Comparison of ENCODE assay signal across 9 cellular contexts in the genomic region with DNA sequence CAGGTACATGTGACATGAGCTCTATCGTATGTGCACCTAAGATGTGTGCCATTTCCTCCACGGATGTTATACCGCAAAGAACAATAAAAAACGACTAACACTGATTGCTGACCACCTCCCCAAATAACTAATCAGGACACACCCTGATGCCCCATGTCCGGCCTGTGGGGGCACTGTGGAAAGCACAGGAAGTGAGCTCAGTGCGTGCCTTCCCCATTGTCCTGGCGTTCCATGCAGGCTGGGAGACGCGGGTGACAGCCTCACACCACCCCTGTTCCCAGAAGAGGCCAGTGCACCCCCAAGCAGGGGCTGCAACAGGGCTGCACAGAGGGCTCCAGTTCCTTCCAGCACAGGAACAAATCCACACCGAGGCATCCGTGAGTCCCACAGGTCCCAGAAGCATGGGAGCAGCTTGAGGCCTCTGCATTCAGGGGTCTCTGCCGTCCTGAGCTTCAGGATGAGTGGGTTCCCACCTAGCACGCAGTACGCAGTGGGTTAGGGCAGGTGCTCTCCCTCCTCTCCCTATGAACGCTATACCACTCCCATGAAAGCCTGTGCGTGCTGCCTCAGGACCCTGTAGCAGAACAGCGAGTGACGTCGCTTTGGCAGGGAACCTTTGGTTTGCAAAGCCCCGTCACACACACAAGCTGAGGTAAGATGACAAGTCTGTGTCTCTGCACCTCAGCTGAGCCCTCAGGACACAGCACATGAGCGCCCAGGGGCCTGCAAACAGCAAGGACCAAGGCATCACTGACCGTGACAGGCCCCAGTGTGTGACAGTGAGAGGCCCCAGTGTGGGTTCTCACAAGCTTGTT.
DNase-seq lines count a peak whose midpoint lies in the region; ATAC-seq and TF ChIP-seq lines count a peak whose summit lies in the region.
"Had no signal": no experiment of that assay in that cellular context is flagged by ENCODE, and none has a peak within 500 bp of the region (broad histone marks: within the 10 kb centered on the region; RNA-seq: fewer than 3 reads in every experiment).

No MANE protein-coding gene starts in this region.

- no peaks in the 10 kb centered on the region for H3K36me3 ChIP-seq in gastrocnemius medialis
- H3K36me3 ChIP-seq: spleen had no signal

- H3K4me3 ChIP-seq in gastrocnemius medialis = peak overlapping the region in 3 of 4 donors; percentile 0 to 24 (median 8)
- H3K4me3 ChIP-seq: spleen had no signal

- H3K27ac Mint-ChIP-seq in HFFc6 = peak overlapping the region; percentile 83
- H3K27ac Mint-ChIP-seq in activated naive CD8-positive, alpha-beta T cell treated with anti-CD3 and anti-CD28 coated beads, Interleukin-2, amount 10 ng/mL, durations not matched to agents 7 days and 5 days = peak overlapping the region; percentile 45

- DNase-seq in HFFc6 (no peak), left cardiac atrium (peak; percentile 56), gastrocnemius medialis (peak in 1 of 2 donors; percentile 28), C1 segment of cervical spinal cord (lab: John Stamatoyannopoulos, UW) (no peak)
- no peak for DNase-seq in activated naive CD8-positive, alpha-beta T cell treated with anti-CD3 and anti-CD28 coated beads, Interleukin-2, amount 10 ng/mL, durations not matched to agents 7 days and 5 days
- DNase-seq: spleen had no signal

- H3K9me3 ChIP-seq in gastrocnemius medialis = no peaks in the 10 kb centered on the region
- H3K9me3 ChIP-seq: spleen had no signal

- POLR2A ChIA-PET in activated naive CD8-positive, alpha-beta T cell treated with anti-CD3 and anti-CD28 coated beads, Interleukin-2, amount 10 ng/mL, durations not matched to agents 7 days and 5 days (lab: Charles Lee) = interaction anchor here (0.5 to 1.1 kb wide), 3 partner anchors 19 to 97 kb away, joined by 3 to 4 read pairs (median 3); no protein-coding TSS in a partner anchor

- H3K4me1 ChIP-seq in gastrocnemius medialis = peaks cover 80 to 84% of the 10 kb centered on the region in 2 donors

- no peaks in the 10 kb centered on the region for H3K36me3 Mint-ChIP-seq in HFFc6 (ENCODE audit: low read depth)
- H3K36me3 Mint-ChIP-seq in activated naive CD8-positive, alpha-beta T cell treated with anti-CD3 and anti-CD28 coated beads, Interleukin-2, amount 10 ng/mL, durations not matched to agents 7 days and 5 days = peaks cover 2% of the 10 kb centered on the region

- H3K27me3 ChIP-seq in gastrocnemius medialis = no peaks in the 10 kb centered on the region
- H3K27me3 ChIP-seq: spleen had no signal

- peaks cover 66% of the 10 kb centered on the region for H3K4me1 Mint-ChIP-seq in HFFc6 (ENCODE audit: low read depth)
- peaks cover 53% of the 10 kb centered on the region for H3K4me1 Mint-ChIP-seq in activated naive CD8-positive, alpha-beta T cell treated with anti-CD3 and anti-CD28 coated beads, Interleukin-2, amount 10 ng/mL, durations not matched to agents 7 days and 5 days

- peak; percentile 51; the same call in 1 of the 2 replicates for TF ChIP-seq CTCF in HFFc6 (IDR thresholded peaks at IDR 0.05)
- peak in 3 of 5 experiments; percentile 5 to 27 (median 23) for TF ChIP-seq CTCF in gastrocnemius medialis (IDR thresholded peaks at IDR 0.05 in 4 of 5, conservative IDR thresholded peaks at IDR 0.05 in 1 of 5)

- peak overlapping the region; percentile 22; the same call in 1 of the 2 replicates for H3K4me3 Mint-ChIP-seq in HFFc6
- no peak overlapping the region for H3K4me3 Mint-ChIP-seq in activated naive CD8-positive, alpha-beta T cell treated with anti-CD3 and anti-CD28 coated beads, Interleukin-2, amount 10 ng/mL, durations not matched to agents 7 days and 5 days

- H3K9me3 Mint-ChIP-seq in HFFc6 = no peaks in the 10 kb centered on the region
- H3K9me3 Mint-ChIP-seq in activated naive CD8-positive, alpha-beta T cell treated with anti-CD3 and anti-CD28 coated beads, Interleukin-2, amount 10 ng/mL, durations not matched to agents 7 days and 5 days = no peaks in the 10 kb centered on the region

- in situ Hi-C loops in gastrocnemius medialis (cut with MboI; ENCODE audit: low sequenced_read_pairs in 4 of 4) = loop anchor here in 2 of 4 donors (10.0 to 25.0 kb wide), 2 partner anchors 170 to 177 kb away; a partner anchor contains a TSS

- no peak for ATAC-seq in activated naive CD8-positive, alpha-beta T cell treated with anti-CD3 and anti-CD28 coated beads, Interleukin-2, amount 10 ng/mL, durations not matched to agents 7 days and 5 days (ENCODE audit: low read depth)
- ATAC-seq in left cardiac atrium = peak; percentile 22 to 28
- ATAC-seq in gastrocnemius medialis = peak in 1 of 2 donors; percentile 28
- ATAC-seq in GM19397 (IDR thresholded peaks at IDR 0.05; ENCODE audit: unreplicated experiment) = no peak
- ATAC-seq in GM19035 (IDR thresholded peaks at IDR 0.05; ENCODE audit: unreplicated experiment) = no peak
- ATAC-seq in HG03432 (IDR thresholded peaks at IDR 0.05; ENCODE audit: unreplicated experiment) = no peak

- H3K27ac ChIP-seq in gastrocnemius medialis = peak overlapping the region; percentile 89 to 97 (median 94)

- H3K27me3 Mint-ChIP-seq in HFFc6 (ENCODE audit: insufficient read depth) = peaks cover 10% of the 10 kb centered on the region
- no peaks in the 10 kb centered on the region for H3K27me3 Mint-ChIP-seq in activated naive CD8-positive, alpha-beta T cell treated with anti-CD3 and anti-CD28 coated beads, Interleukin-2, amount 10 ng/mL, durations not matched to agents 7 days and 5 days

- TF ChIP-seq POLR2A in gastrocnemius medialis (IDR thresholded peaks at IDR 0.05) = no peak

- intact Hi-C loops in left cardiac atrium (cut with DNase I) (loop anchor here (5.0 to 10.0 kb wide), 4 partner anchors 60 to 222 kb away; a partner anchor contains a TSS), gastrocnemius medialis (cut with DNase I; ENCODE audit: low total_unique reads) (loop anchor here (1.0 kb wide), 1 partner anchor 19 kb away; no protein-coding TSS in a partner anchor)

Comparison
In these comparisons a context has a peak if more than half of its experiments do, and no peak if none do; other contexts are left out.
1. ATAC-seq: peak in left cardiac atrium (2 of 2); none in activated naive CD8-positive, alpha-beta T cell treated with anti-CD3 and anti-CD28 coated beads, Interleukin-2, amount 10 ng/mL, durations not matched to agents 7 days and 5 days (single experiment), GM19397 (single experiment), GM19035 (single experiment) and HG03432 (single experiment).